9 cellular contexts compared by ENCODE assay signal in genomic region chr1:164637461-164638375, GRCh38.
DNase-seq lines count a peak whose midpoint lies in the region; ATAC-seq, FAIRE-seq and TF ChIP-seq lines count a peak whose summit lies in the region.
"Had no signal": no experiment of that assay in that cellular context is flagged by ENCODE, and none has a peak within 500 bp of the region (broad histone marks: within the 10 kb centered on the region; RNA-seq: fewer than 3 reads in every experiment).

No MANE protein-coding gene starts in this region.

- H3K4me3 Mint-ChIP-seq in brain (peak overlapping the region; percentile 56 to 83 (median 80)), type B pancreatic cell (peak overlapping the region; percentile 68)
- H3K4me3 Mint-ChIP-seq in activated T-helper 17 cell treated with anti-CD3 and anti-CD28 coated beads, Interleukin-2, amount 50 U/mL, for 72 hours = no peak overlapping the region

- DNase-seq in NCI-H2081 (lab: John Stamatoyannopoulos, UW) = peak; percentile 45 to 68
- no peak for DNase-seq in NCI-H2081 treated with DMSO at 0.1 percent for 48 hours (lab: John Stamatoyannopoulos, UW)
- no peak for DNase-seq in type B pancreatic cell (ENCODE audit: extremely low spot score, unreplicated experiment)
- no peak for DNase-seq in NK-92 (lab: John Stamatoyannopoulos, UW; ENCODE audit: unreplicated experiment)
- DNase-seq: aorta had no signal

- peaks cover 0 to 2% (median 0%) of the 10 kb centered on the region in 5 experiments for H3K9me3 Mint-ChIP-seq in brain
- no peaks in the 10 kb centered on the region for H3K9me3 Mint-ChIP-seq in type B pancreatic cell
- H3K9me3 Mint-ChIP-seq in activated T-helper 17 cell treated with anti-CD3 and anti-CD28 coated beads, Interleukin-2, amount 50 U/mL, for 72 hours = peaks cover 5% of the 10 kb centered on the region

- H3K27me3 Mint-ChIP-seq in brain = peaks cover 3% of the 10 kb centered on the region
- no peaks in the 10 kb centered on the region for H3K27me3 Mint-ChIP-seq in type B pancreatic cell
- no peaks in the 10 kb centered on the region for H3K27me3 Mint-ChIP-seq in activated T-helper 17 cell treated with anti-CD3 and anti-CD28 coated beads, Interleukin-2, amount 50 U/mL, for 72 hours

- peak; percentile 99 for FAIRE-seq in islet of Langerhans (lab: Jason Lieb, UNC)

- TF ChIP-seq CTCF in brain (conservative IDR thresholded peaks at IDR 0.05) = no peak
- no peak for TF ChIP-seq CTCF in type B pancreatic cell (conservative IDR thresholded peaks at IDR 0.05)

- no peak for ATAC-seq in activated CD4-positive, CD25-positive, alpha-beta regulatory T cell treated with anti-CD3 and anti-CD28 coated beads, Interleukin-2, amount 50 U/mL, for 24 hours
- no peak for ATAC-seq in activated T-helper 17 cell treated with anti-CD3 and anti-CD28 coated beads, Interleukin-2, amount 50 U/mL, for 72 hours (replicated peaks)

- peaks cover 97% of the 10 kb centered on the region for H3K4me1 Mint-ChIP-seq in brain
- peaks cover 80% of the 10 kb centered on the region for H3K4me1 Mint-ChIP-seq in type B pancreatic cell (ENCODE audit: unreplicated experiment)
- H3K4me1 Mint-ChIP-seq in activated T-helper 17 cell treated with anti-CD3 and anti-CD28 coated beads, Interleukin-2, amount 50 U/mL, for 72 hours = no peaks in the 10 kb centered on the region

- peaks cover 29% of the 10 kb centered on the region for H3K36me3 Mint-ChIP-seq in brain
- peaks cover 63% of the 10 kb centered on the region for H3K36me3 Mint-ChIP-seq in type B pancreatic cell
- H3K36me3 Mint-ChIP-seq in activated T-helper 17 cell treated with anti-CD3 and anti-CD28 coated beads, Interleukin-2, amount 50 U/mL, for 72 hours (ENCODE audit: low read depth) = no peaks in the 10 kb centered on the region

- peak overlapping the region; percentile 90 to 99 (median 97) for H3K27ac Mint-ChIP-seq in brain
- peak overlapping the region; percentile 95 for H3K27ac Mint-ChIP-seq in type B pancreatic cell
- no peak overlapping the region for H3K27ac Mint-ChIP-seq in activated T-helper 17 cell treated with anti-CD3 and anti-CD28 coated beads, Interleukin-2, amount 50 U/mL, for 72 hours

Comparison
In these comparisons a context has a peak if more than half of its experiments do, and no peak if none do; other contexts are left out.
1. DNase-seq: peak in NCI-H2081 (2 of 2); none in NCI-H2081 treated with DMSO at 0.1 percent for 48 hours (single experiment), type B pancreatic cell (single experiment) and NK-92 (single experiment).